In the genomic region with DNA sequence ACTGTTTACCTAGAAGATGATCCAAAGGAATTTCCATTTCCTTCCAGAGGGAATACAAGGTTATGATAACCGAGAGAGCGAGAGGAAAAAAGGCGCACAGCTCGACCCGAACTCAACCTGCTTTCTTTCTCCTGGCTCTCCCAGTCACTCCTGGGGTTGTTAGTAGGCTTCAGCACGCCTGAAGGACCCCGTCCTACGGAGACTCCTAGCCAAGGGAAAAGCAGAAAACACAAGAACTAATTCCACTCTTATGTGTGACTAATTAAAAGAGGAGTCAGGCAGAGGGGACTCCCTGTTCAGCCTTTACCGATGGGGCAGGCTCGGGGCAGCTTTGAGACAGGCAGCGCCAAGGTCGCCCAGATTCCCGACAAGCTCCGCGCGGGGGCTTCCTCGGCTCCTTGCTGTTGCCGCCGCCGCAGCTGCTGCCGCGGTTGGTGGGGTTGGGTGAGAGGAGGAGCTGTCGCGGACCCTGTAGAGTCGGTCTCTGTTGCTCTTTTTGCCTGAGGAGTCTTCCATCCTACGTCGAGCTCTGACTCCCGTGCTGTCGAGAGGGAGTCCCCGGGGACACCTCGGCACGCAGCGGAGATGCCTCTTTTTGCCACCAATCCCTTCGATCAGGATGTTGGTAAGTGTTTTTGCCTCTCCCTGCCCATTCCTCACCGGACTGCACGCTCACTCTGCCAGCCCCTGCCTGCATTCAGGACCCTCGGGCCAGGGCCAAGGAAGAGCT, we compare ENCODE assay signal across 8 cellular contexts. TPM values are rescaled to one million over a fixed set of nuclear protein-coding genes. Genes with fewer than 3 reads are reported as not detected.
DNase-seq lines count a peak whose midpoint lies in the region; ATAC-seq and TF ChIP-seq lines count a peak whose summit lies in the region.

Gene STAM (plus strand): TSS at position 397 of the 730 bp plus-strand sequence. CDS start 189 bp downstream, at position 586.

- ATAC-seq in HG02852 (IDR thresholded peaks at IDR 0.05; ENCODE audit: unreplicated experiment): peak; percentile 92

- peak within 1 kb of the TSS; percentile 90 to 98 (median 96) for H3K27ac ChIP-seq in transverse colon

- H3K4me1 ChIP-seq in adipocyte (ENCODE audit: control insufficient read depth, insufficient read depth, low read length) (peaks cover 25% of the 10 kb centered on the region), transverse colon (peaks cover 10 to 38% (median 26%) of the 10 kb centered on the region in 4 donors)

- no peak for TF ChIP-seq EP300 in transverse colon (IDR thresholded peaks at IDR 0.05; ENCODE audit: low read depth)

- peak; percentile 88 for DNase-seq in GM13976 (ENCODE audit: low spot score)
- DNase-seq in NCI-H1436 treated with DMSO at 0.1 percent for 48 hours (lab: John Stamatoyannopoulos, UW): peak; percentile 83
- peak; percentile 90 for DNase-seq in T follicular helper cell (ENCODE audit: low read depth)
- peak; percentile 97 for DNase-seq in adipocyte (ENCODE audit: low read depth)
- DNase-seq in cardiac septum (ENCODE audit: low spot score): peak; percentile 96
- peak; percentile 90 for DNase-seq in pons (ENCODE audit: low spot score)
- DNase-seq in transverse colon: peak; percentile 91

- 0% methylated on average over 37 of the region's 37 CpGs; no CpG with 5 or more reads in 1 of the 2 donors for WGBS in transverse colon (ENCODE audit: low coverage in 1 of 2), 2 donors

- no peaks in the 10 kb centered on the region for H3K27me3 ChIP-seq in adipocyte (replicated peaks; ENCODE audit: control insufficient read depth, insufficient read depth, low read length)
- no peaks in the 10 kb centered on the region for H3K27me3 ChIP-seq in transverse colon

- no peaks in the 10 kb centered on the region for H3K36me3 ChIP-seq in adipocyte (ENCODE audit: control insufficient read depth, insufficient read depth, low read length, severe bottlenecking)
- no peaks in the 10 kb centered on the region for H3K36me3 ChIP-seq in transverse colon

- in situ Hi-C loops in GM13976 (cut with MboI; ENCODE audit: low sequenced_read_pairs, unreplicated experiment): no loop called here
- in situ Hi-C loops in transverse colon (cut with MboI; ENCODE audit: low pct_ligation_motif_present in 1 of 4, low pct_unique_long_range_greater_than_20kb in 1 of 4, low sequenced_read_pairs in 3 of 4): loop anchor here in 1 of 4 donors (25.0 kb wide), 2 partner anchors 468 to 832 kb away; partner anchors contain the start of gene RSU1

- H3K9me3 ChIP-seq in adipocyte (ENCODE audit: control insufficient read depth, low read length): peaks cover 3% of the 10 kb centered on the region
- H3K9me3 ChIP-seq in transverse colon: no peaks in the 10 kb centered on the region

- peak; percentile 78 for TF ChIP-seq POLR2A in transverse colon (IDR thresholded peaks at IDR 0.05)

- H3K9ac ChIP-seq in adipocyte (ENCODE audit: low read length): peak within 1 kb of the TSS; percentile 95

- TF ChIP-seq CTCF in GM13976 (IDR thresholded peaks at IDR 0.05; ENCODE audit: borderline replicate concordance, control extremely low read depth, extremely low read depth, insufficient read depth, missing control alignments) (no peak), transverse colon (IDR thresholded peaks at IDR 0.05) (no peak)

- intact Hi-C loops in cardiac septum (cut with DNase I): loop anchor here (1.0 to 10.0 kb wide), 2 partner anchors 27 to 91 kb away; partner anchors contain the start of gene HACD1
- intact Hi-C loops in transverse colon (cut with DNase I; ENCODE audit: low total_unique reads): no loop called here

- peak within 1 kb of the TSS; percentile 95 for H3K4me3 ChIP-seq in adipocyte (ENCODE audit: low read length)
- H3K4me3 ChIP-seq in transverse colon: peak within 1 kb of the TSS; percentile 63 to 94 (median 80)

RNA-seq across cellular contexts. Expression of gene STAM, which starts in this region (rescaled TPM):
- total RNA-seq in cardiac septum (40.8 TPM), transverse colon (10 to 100 TPM in 2 of 4 donors, 1 to 10 TPM in 2; 1.9 to 18.4 (median 9.3) TPM)

Comparison
In these comparisons a context has a peak if more than half of its experiments do, and no peak if none do; other contexts are left out.
1. Peak in every context shown above with its lines: DNase-seq, ATAC-seq, H3K4me3 ChIP-seq and H3K27ac ChIP-seq.